In the genomic region with DNA sequence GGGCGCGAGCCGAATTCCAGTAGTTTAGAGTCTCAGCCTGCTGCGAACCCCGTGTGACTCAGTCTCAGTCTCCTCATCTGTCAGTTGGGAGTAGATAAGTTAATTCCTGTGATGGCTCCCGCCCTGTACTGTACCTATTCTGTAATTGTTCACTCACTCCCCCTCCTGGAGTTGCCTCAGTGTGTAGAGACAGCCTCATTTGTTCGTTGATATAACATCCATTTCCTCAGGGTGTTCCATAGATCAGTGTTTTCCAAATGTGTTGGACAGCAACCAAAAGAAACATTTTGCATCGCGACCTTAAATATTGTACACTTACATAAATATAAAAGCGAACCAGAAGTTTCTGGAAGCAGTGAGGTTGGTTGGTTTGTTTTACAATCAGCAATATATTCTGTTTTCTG, we compare ENCODE assay signal across 8 cellular contexts. TPM values are rescaled to one million over a fixed set of nuclear protein-coding genes. Genes with fewer than 3 reads are reported as not detected.
DNase-seq lines count a peak whose midpoint lies in the region; ATAC-seq and TF ChIP-seq lines count a peak whose summit lies in the region.

No MANE protein-coding gene starts in this region.

- no peak for DNase-seq in activated T-helper 2 cell treated with anti-CD3 and anti-CD28 coated beads, Interferon-gamma antibody, Interleukin-2, Interleukin-4, amounts not matched to agents 10 μg/mL and 5 μg/mL and 100 μg/mL, durations not matched to agents 14 hours and 24 hours and 36 hours (ENCODE audit: low spot score)
- DNase-seq in stromal cell of bone marrow (ENCODE audit: low read depth) (peak; percentile 82), epidermal melanocyte (ENCODE audit: insufficient read length, low spot score) (no peak), DMS114 treated with DMSO at 0.1 percent for 48 hours (lab: John Stamatoyannopoulos, UW; ENCODE audit: unreplicated experiment) (no peak), H4 (ENCODE audit: low spot score) (no peak)

- no peaks in the 10 kb centered on the region for H3K9me3 Mint-ChIP-seq in activated T-helper 2 cell treated with anti-CD3 and anti-CD28 coated beads, Interferon-gamma antibody, Interleukin-2, Interleukin-4, amounts not matched to agents 10 μg/mL and 5 μg/mL and 100 μg/mL, durations not matched to agents 14 hours and 24 hours and 36 hours

- H3K27me3 Mint-ChIP-seq in activated T-helper 2 cell treated with anti-CD3 and anti-CD28 coated beads, Interferon-gamma antibody, Interleukin-2, Interleukin-4, amounts not matched to agents 10 μg/mL and 5 μg/mL and 100 μg/mL, durations not matched to agents 14 hours and 24 hours and 36 hours (ENCODE audit: low read depth): peaks cover 2% of the 10 kb centered on the region

- H3K9me3 ChIP-seq in iPS-18c (ENCODE audit: control insufficient read depth, insufficient read depth, low read length): no peaks in the 10 kb centered on the region

- peak; percentile 3 for ATAC-seq in GM21526 (IDR thresholded peaks at IDR 0.05; ENCODE audit: low FRiP score, unreplicated experiment)

- peaks cover 50% of the 10 kb centered on the region for H3K36me3 Mint-ChIP-seq in activated T-helper 2 cell treated with anti-CD3 and anti-CD28 coated beads, Interferon-gamma antibody, Interleukin-2, Interleukin-4, amounts not matched to agents 10 μg/mL and 5 μg/mL and 100 μg/mL, durations not matched to agents 14 hours and 24 hours and 36 hours (ENCODE audit: low read depth)

- peak overlapping the region; percentile 99 for H3K4me3 ChIP-seq in iPS-18c (ENCODE audit: insufficient read depth, low read depth, low read length)

- H3K4me3 Mint-ChIP-seq in activated T-helper 2 cell treated with anti-CD3 and anti-CD28 coated beads, Interferon-gamma antibody, Interleukin-2, Interleukin-4, amounts not matched to agents 10 μg/mL and 5 μg/mL and 100 μg/mL, durations not matched to agents 14 hours and 24 hours and 36 hours (ENCODE audit: low read depth): peak overlapping the region; percentile 96

- intact Hi-C loops in activated T-helper 2 cell treated with anti-CD3 and anti-CD28 coated beads, Interferon-gamma antibody, Interleukin-2, Interleukin-4, amounts not matched to agents 10 μg/mL and 5 μg/mL and 100 μg/mL, durations not matched to agents 14 hours and 24 hours and 36 hours (cut with micrococcal nuclease): loop anchor here (1.0 to 10.0 kb wide), 11 partner anchors 15 to 1164 kb away; a partner anchor contains a TSS

- peak overlapping the region; percentile 100 for H3K27ac Mint-ChIP-seq in activated T-helper 2 cell treated with anti-CD3 and anti-CD28 coated beads, Interferon-gamma antibody, Interleukin-2, Interleukin-4, amounts not matched to agents 10 μg/mL and 5 μg/mL and 100 μg/mL, durations not matched to agents 14 hours and 24 hours and 36 hours

- TF ChIP-seq CTCF in 22Rv1 (IDR thresholded peaks at IDR 0.05): peak; percentile 17; the same call in 1 of the 2 replicates

- H3K27ac ChIP-seq in 22Rv1: peak overlapping the region; percentile 95

- peaks cover 48% of the 10 kb centered on the region for H3K4me1 Mint-ChIP-seq in activated T-helper 2 cell treated with anti-CD3 and anti-CD28 coated beads, Interferon-gamma antibody, Interleukin-2, Interleukin-4, amounts not matched to agents 10 μg/mL and 5 μg/mL and 100 μg/mL, durations not matched to agents 14 hours and 24 hours and 36 hours (ENCODE audit: low read depth)

RNA-seq across cellular contexts. Expression of a gene that starts 0.7 kb away (rescaled TPM):
- total RNA-seq in activated T-helper 2 cell treated with anti-CD3 and anti-CD28 coated beads, Interferon-gamma antibody, Interleukin-2, Interleukin-4, amounts not matched to agents 10 μg/mL and 5 μg/mL and 100 μg/mL, durations not matched to agents 14 hours and 24 hours and 36 hours: 36.9 and 37.2 TPM in 2 replicates
- total RNA-seq in H4 (2014; rRNA removed; shearing (Covaris generic)): 15.2 and 19.8 TPM in 2 replicates

RNA-seq across cellular contexts. Expression of a gene that starts 26.1 kb away (rescaled TPM):
- 54.5 and 57.6 TPM in 2 replicates for total RNA-seq in activated T-helper 2 cell treated with anti-CD3 and anti-CD28 coated beads, Interferon-gamma antibody, Interleukin-2, Interleukin-4, amounts not matched to agents 10 μg/mL and 5 μg/mL and 100 μg/mL, durations not matched to agents 14 hours and 24 hours and 36 hours
- 129 and 164 TPM in 2 replicates for total RNA-seq in H4 (2014; rRNA removed; shearing (Covaris generic))

RNA-seq across cellular contexts. Expression of a gene that starts 26.5 kb away (rescaled TPM):
- 62.0 and 68.9 TPM in 2 replicates for total RNA-seq in activated T-helper 2 cell treated with anti-CD3 and anti-CD28 coated beads, Interferon-gamma antibody, Interleukin-2, Interleukin-4, amounts not matched to agents 10 μg/mL and 5 μg/mL and 100 μg/mL, durations not matched to agents 14 hours and 24 hours and 36 hours
- total RNA-seq in H4 (2014; rRNA removed; shearing (Covaris generic)): 58.8 and 67.4 TPM in 2 replicates

RNA-seq across cellular contexts. Expression of a gene that starts 51.0 kb away (rescaled TPM):
- not detected in 2 replicates for total RNA-seq in activated T-helper 2 cell treated with anti-CD3 and anti-CD28 coated beads, Interferon-gamma antibody, Interleukin-2, Interleukin-4, amounts not matched to agents 10 μg/mL and 5 μg/mL and 100 μg/mL, durations not matched to agents 14 hours and 24 hours and 36 hours
- 4.5 TPM in 1 of 2 replicates, not detected in the other for total RNA-seq in H4 (2014; rRNA removed; shearing (Covaris generic))
